In genomic region chr6:63773200-63773599, GRCh38 we compare ENCODE assay signal across 20 cellular contexts.
"Had no signal": no experiment of that assay in that cellular context is flagged by ENCODE, and none has a peak within 500 bp of the region (broad histone marks: within the 10 kb centered on the region; RNA-seq: fewer than 3 reads in every experiment).

No MANE protein-coding gene starts in this region.

- ATAC-seq: effector memory CD8-positive, alpha-beta T cell; esophagus mucosa; gastrocnemius medialis; heart right ventricle; left cardiac atrium; left lung; left ventricle myocardium superior; lower lobe of right lung had no signal

- DNase-seq: colonic mucosa; cortex of kidney; effector CD8-positive, alpha-beta T cell; effector memory CD8-positive, alpha-beta T cell; endodermal cell; erythroblast; esophagus squamous epithelium; foreskin fibroblast; foreskin melanocyte; gastrocnemius medialis; glutamatergic neuron; head of caudate nucleus; heart right ventricle; hippocampal formation; left cardiac atrium; left lung; left ventricle myocardium superior; lower lobe of right lung; mesenchymal stem cell had no signal
